ENCODE assay signal across 5 cellular contexts in genomic region chr19:24178207-24178606, GRCh38.
"Had no signal": no experiment of that assay in that cellular context is flagged by ENCODE, and none has a peak within 500 bp of the region (broad histone marks: within the 10 kb centered on the region; RNA-seq: fewer than 3 reads in every experiment).

No MANE protein-coding gene starts in this region.

- DNase-seq: H9, HCEC 1CT, IMR-90 had no signal

- ATAC-seq: GM23338, K562 had no signal

- H3K4me3 ChIP-seq: GM23338, K562 had no signal
